Comparison of ENCODE assay signal across 14 cellular contexts in genomic region chr10:50379652-50380051, GRCh38.
"Had no signal": no experiment of that assay in that cellular context is flagged by ENCODE, and none has a peak within 500 bp of the region (broad histone marks: within the 10 kb centered on the region; RNA-seq: fewer than 3 reads in every experiment).

No MANE protein-coding gene starts in this region.

- H3K4me1 ChIP-seq: breast epithelium had no signal

- H3K27me3 Mint-ChIP-seq: activated naive CD8-positive, alpha-beta T cell treated with anti-CD3 and anti-CD28 coated beads for 36 hours; stimulated activated naive CD8-positive, alpha-beta T cell treated with anti-CD3 and anti-CD28 coated beads, Interleukin-15, amount 100 ng/mL, for 72 hours had no signal

- H3K27ac Mint-ChIP-seq: activated naive CD8-positive, alpha-beta T cell treated with anti-CD3 and anti-CD28 coated beads for 36 hours; stimulated activated naive CD8-positive, alpha-beta T cell treated with anti-CD3 and anti-CD28 coated beads, Interleukin-15, amount 100 ng/mL, for 72 hours; WTC11 had no signal

- H3K4me3 Mint-ChIP-seq: activated naive CD8-positive, alpha-beta T cell treated with anti-CD3 and anti-CD28 coated beads for 36 hours; stimulated activated naive CD8-positive, alpha-beta T cell treated with anti-CD3 and anti-CD28 coated beads, Interleukin-15, amount 100 ng/mL, for 72 hours; WTC11 had no signal

- ATAC-seq: gastrocnemius medialis; heart right ventricle; pancreas; stimulated activated naive CD8-positive, alpha-beta T cell treated with anti-CD3 and anti-CD28 coated beads, Interleukin-15, amount 100 ng/mL, for 72 hours; WTC11 had no signal

- H3K9me3 ChIP-seq: breast epithelium, gastrocnemius medialis, pancreas, vagina had no signal

- H3K9me3 Mint-ChIP-seq: activated naive CD8-positive, alpha-beta T cell treated with anti-CD3 and anti-CD28 coated beads for 36 hours had no signal

- H3K4me3 ChIP-seq: breast epithelium, gastrocnemius medialis, heart right ventricle, pancreas, vagina had no signal

- DNase-seq: activated CD4-positive, alpha-beta T cell treated with anti-CD3 and anti-CD28 coated beads, Interleukin-2, amount 50 U/mL, for 1 hour; activated effector memory CD4-positive, alpha-beta T cell treated with Interleukin-2 at 50 U/mL for 16 hours; activated naive CD8-positive, alpha-beta T cell treated with anti-CD3 and anti-CD28 coated beads for 36 hours; anterior cingulate cortex; gastrocnemius medialis; heart right ventricle; pancreas; stimulated activated CD4-positive, alpha-beta T cell treated with anti-CD3 and anti-CD28 coated beads, Interleukin-4, amount 100 ng/mL, for 1 hour; stimulated activated CD8-positive, alpha-beta memory T cell treated with anti-CD3 and anti-CD28 coated beads, Interleukin-4, amount 100 ng/mL, for 48 hours; stimulated activated naive CD8-positive, alpha-beta T cell treated with anti-CD3 and anti-CD28 coated beads, Interleukin-15, amount 100 ng/mL, for 72 hours; T1000 had no signal

- H3K27ac ChIP-seq: gastrocnemius medialis, heart right ventricle, pancreas, vagina had no signal

- H3K36me3 ChIP-seq: breast epithelium, gastrocnemius medialis, heart right ventricle, pancreas, vagina had no signal

- H3K4me1 Mint-ChIP-seq: stimulated activated naive CD8-positive, alpha-beta T cell treated with anti-CD3 and anti-CD28 coated beads, Interleukin-15, amount 100 ng/mL, for 72 hours had no signal

- H3K27me3 ChIP-seq: breast epithelium, gastrocnemius medialis, heart right ventricle, pancreas, vagina had no signal
